ENCODE assay signal across 8 cellular contexts in the genomic region with DNA sequence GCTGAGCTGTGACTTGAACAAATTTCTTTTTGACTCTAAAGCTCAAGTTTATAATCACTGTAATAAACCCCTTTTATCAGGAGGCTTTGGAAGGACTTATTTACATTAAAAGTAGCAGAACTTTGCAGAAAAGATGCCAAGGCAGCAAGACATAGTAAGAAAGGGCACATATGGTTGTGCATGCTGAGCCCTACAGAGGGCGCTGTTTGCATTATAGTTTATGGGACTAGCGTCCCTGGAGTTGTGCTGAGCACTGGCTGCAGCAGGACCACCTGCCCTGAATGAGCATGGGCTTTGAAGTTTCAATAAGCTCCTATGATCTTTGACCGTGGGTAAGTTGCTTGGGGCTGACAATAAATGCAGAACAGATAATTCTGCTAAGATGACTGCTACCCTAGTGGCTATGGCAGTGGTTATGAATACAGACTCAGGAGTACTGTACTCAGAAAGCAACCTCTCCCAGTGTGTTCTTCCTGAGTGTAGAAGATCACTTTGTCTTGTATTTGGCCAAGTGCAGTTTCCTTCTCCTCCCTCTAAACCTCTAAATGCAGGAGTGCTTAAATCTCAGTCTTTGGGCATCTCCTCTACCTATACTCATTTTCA.
DNase-seq lines count a peak whose midpoint lies in the region; ATAC-seq and FAIRE-seq lines count a peak whose summit lies in the region.

No MANE protein-coding gene starts in this region.

- DNase-seq in AML-193 (lab: John Stamatoyannopoulos, UW) (peak; percentile 6 to 19), NCI-H748 (lab: John Stamatoyannopoulos, UW; ENCODE audit: unreplicated experiment) (peak; percentile 68), retina (peak; percentile 32), NCI-H2196 treated with DMSO at 0.1 percent for 48 hours (lab: John Stamatoyannopoulos, UW; ENCODE audit: unreplicated experiment) (no peak), RCC 7860 (ENCODE audit: low spot score) (no peak)
- peak in 2 of 3 experiments; percentile 10 to 21 for DNase-seq in effector memory CD8-positive, alpha-beta T cell

- no peaks in the 10 kb centered on the region for H3K36me3 Mint-ChIP-seq in effector memory CD8-positive, alpha-beta T cell (ENCODE audit: insufficient read depth)

- peak; percentile 68 for ATAC-seq in GM18519 (IDR thresholded peaks at IDR 0.05; ENCODE audit: low FRiP score, unreplicated experiment)
- ATAC-seq in effector memory CD8-positive, alpha-beta T cell (replicated peaks): no peak
- no peak for ATAC-seq in HG03469 (IDR thresholded peaks at IDR 0.05; ENCODE audit: unreplicated experiment)

- FAIRE-seq in RCC 7860 (lab: Jason Lieb, UNC): no peak

- no peaks in the 10 kb centered on the region for H3K9me3 Mint-ChIP-seq in effector memory CD8-positive, alpha-beta T cell

- peaks cover 10 to 25% of the 10 kb centered on the region in 2 donors for H3K27me3 Mint-ChIP-seq in effector memory CD8-positive, alpha-beta T cell

- no peak overlapping the region for H3K27ac Mint-ChIP-seq in effector memory CD8-positive, alpha-beta T cell

- H3K4me1 Mint-ChIP-seq in effector memory CD8-positive, alpha-beta T cell (ENCODE audit: low read depth in 2 of 2): no peaks in the 10 kb centered on the region

- H3K4me3 Mint-ChIP-seq in effector memory CD8-positive, alpha-beta T cell: no peak overlapping the region

Comparison
In these comparisons a context has a peak if more than half of its experiments do, and no peak if none do; other contexts are left out.
1. DNase-seq: peak in AML-193 (2 of 2), NCI-H748 (single experiment), effector memory CD8-positive, alpha-beta T cell (2 of 3) and retina (single experiment); none in NCI-H2196 treated with DMSO at 0.1 percent for 48 hours (single experiment) and RCC 7860 (single experiment).